9 cellular contexts compared by ENCODE assay signal in the genomic region with DNA sequence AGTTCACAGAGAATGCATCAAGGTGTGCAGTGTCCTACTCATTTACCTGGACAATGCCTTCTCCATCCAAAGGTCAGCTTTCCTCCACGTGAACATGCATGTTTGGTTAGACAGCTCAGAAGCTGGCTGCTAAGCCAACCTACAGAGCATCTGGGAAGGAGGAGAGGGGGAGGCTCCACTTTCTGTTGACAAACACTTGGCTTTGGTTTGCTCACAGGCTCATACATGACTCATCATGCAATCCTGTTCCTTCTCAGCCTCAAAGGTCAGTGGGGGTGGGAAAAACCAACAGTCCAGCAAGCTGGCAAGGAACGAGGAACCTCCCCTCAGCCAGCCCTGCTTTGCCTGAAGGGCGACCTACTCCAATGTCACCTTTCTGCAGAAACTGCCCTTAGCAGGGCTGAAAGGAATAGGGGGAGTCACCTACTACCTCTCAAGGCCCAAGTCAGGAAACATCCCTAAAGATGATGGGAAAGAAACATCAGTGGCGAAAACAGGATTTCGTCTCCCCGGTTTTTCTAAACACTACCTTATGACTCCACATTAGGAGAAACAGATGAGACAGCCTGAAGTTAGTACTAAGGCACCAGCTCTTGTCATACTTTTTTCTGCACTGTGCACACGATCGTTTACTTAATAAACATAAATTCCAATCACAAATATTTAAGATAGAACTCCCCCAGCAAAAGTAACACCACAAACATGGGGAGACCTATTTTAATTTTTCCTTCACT. TPM values are rescaled to one million over a fixed set of nuclear protein-coding genes. Genes with fewer than 3 reads are reported as not detected.
DNase-seq lines count a peak whose midpoint lies in the region; ATAC-seq and TF ChIP-seq lines count a peak whose summit lies in the region.
"Had no signal": no experiment of that assay in that cellular context is flagged by ENCODE, and none has a peak within 500 bp of the region (broad histone marks: within the 10 kb centered on the region; RNA-seq: fewer than 3 reads in every experiment).

No MANE protein-coding gene starts in this region.

- no peak for TF ChIP-seq CTCF in WI38 (IDR thresholded peaks at IDR 0.05; ENCODE audit: low read depth, low read length)

- DNase-seq in A172 (ENCODE audit: low spot score), result peak; percentile 94
- peak; percentile 85 for DNase-seq in HS-5 (ENCODE audit: low read depth)
- peak; percentile 97 for DNase-seq in islet precursor cell
- no peak for DNase-seq in NCI-H524 (lab: John Stamatoyannopoulos, UW)
- no peak for DNase-seq in GM19240 (ENCODE audit: insufficient read length, low spot score)
- DNase-seq: naive B cell had no signal

- peak overlapping the region; percentile 39 for H3K4me3 ChIP-seq in WI38 (ENCODE audit: low read depth, low read length)

- no peak for ATAC-seq in GM19035 (IDR thresholded peaks at IDR 0.05; ENCODE audit: unreplicated experiment)
- no peak for ATAC-seq in HG03196 (IDR thresholded peaks at IDR 0.05; ENCODE audit: unreplicated experiment)

RNA-seq across cellular contexts. Expression of a gene that starts 37.9 kb away (rescaled TPM):
- total RNA-seq in A172 (2014; rRNA removed; shearing (Covaris generic)), result 57.7 and 69.4 TPM in 2 replicates

Comparison
In these comparisons a context has a peak if more than half of its experiments do, and no peak if none do; other contexts are left out.
1. DNase-seq: peak in A172 (single experiment), HS-5 (single experiment) and islet precursor cell (single experiment); none in NCI-H524 (0 of 2) and GM19240 (single experiment).